ENCODE assay signal across 19 cellular contexts in the genomic region with DNA sequence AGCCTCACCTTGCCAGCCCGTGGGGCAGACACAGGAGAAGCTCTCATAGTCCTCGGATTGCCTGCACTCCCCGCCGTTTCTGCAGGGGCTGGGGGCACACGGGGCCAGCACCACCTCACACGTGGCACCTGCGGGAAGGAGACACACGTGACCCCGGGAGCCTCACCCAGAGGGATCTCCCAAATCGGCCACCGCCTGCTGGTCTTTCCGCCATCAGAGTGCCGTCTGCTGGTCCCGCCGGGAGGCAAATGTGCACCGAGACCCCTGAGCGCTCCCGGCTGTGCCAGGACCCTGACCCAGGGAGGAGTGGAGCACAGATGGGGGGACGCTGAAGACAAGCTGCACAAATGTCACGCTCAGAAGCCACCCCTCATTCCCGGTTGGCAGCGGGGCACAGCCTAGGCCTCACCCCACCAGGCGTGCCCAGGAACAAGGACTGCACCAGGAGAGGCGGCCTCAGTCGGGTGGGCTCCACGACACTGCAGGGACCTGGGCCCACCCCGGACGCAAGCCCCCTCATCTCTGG. TPM values are rescaled to one million over a fixed set of nuclear protein-coding genes. Genes with fewer than 3 reads are reported as not detected.
DNase-seq lines count a peak whose midpoint lies in the region; ATAC-seq and TF ChIP-seq lines count a peak whose summit lies in the region.
"Had no signal": no experiment of that assay in that cellular context is flagged by ENCODE, and none has a peak within 500 bp of the region (broad histone marks: within the 10 kb centered on the region; RNA-seq: fewer than 3 reads in every experiment).

No MANE protein-coding gene starts in this region.

- H3K27ac ChIP-seq in RWPE1 (peak overlapping the region; percentile 40), dorsolateral prefrontal cortex (peak overlapping the region; percentile 61 to 98 (median 92)), mesodermal cell (ENCODE audit: low read depth, low read length, severe bottlenecking) (peak overlapping the region; percentile 85), subcutaneous abdominal adipose tissue (ENCODE audit: low read depth, low read length) (peak overlapping the region; percentile 70)
- H3K27ac ChIP-seq in CD4-positive, alpha-beta T cell (ENCODE audit: low read depth, low read length) = no peak overlapping the region

- H3K9me3 Mint-ChIP-seq in CD4-positive, alpha-beta T cell = no peaks in the 10 kb centered on the region
- H3K9me3 Mint-ChIP-seq: activated CD4-positive, alpha-beta T cell treated with anti-CD3 and anti-CD28 coated beads, Interleukin-2, amount 10 ng/mL, durations not matched to agents 7 days and 5 days; activated T-helper 17 cell treated with anti-CD3 and anti-CD28 coated beads, Interleukin-2, amount 50 U/mL, for 72 hours; nephron; T-helper 1 cell treated with Interleukin-12 subunit alpha and Interleukin-12 subunit beta and Interleukin-4 antibody, amounts not matched to agents 30 μg/mL and 1 μg/mL, for 36 hours had no signal

- H3K4me1 Mint-ChIP-seq in CD4-positive, alpha-beta T cell (ENCODE audit: low read depth) = no peaks in the 10 kb centered on the region
- H3K4me1 Mint-ChIP-seq: activated CD4-positive, alpha-beta T cell treated with anti-CD3 and anti-CD28 coated beads, Interleukin-2, amount 10 ng/mL, durations not matched to agents 7 days and 5 days; activated T-helper 17 cell treated with anti-CD3 and anti-CD28 coated beads, Interleukin-2, amount 50 U/mL, for 72 hours; nephron had no signal

- POLR2A ChIA-PET in RWPE1 (lab: Yijun Ruan, JAX; ENCODE audit: low non-redundant PET) = no interaction called here
- POLR2A ChIA-PET in CD4-positive, alpha-beta T cell (lab: Charles Lee) = no interaction called here

- CTCF ChIA-PET in RWPE1 (lab: Yijun Ruan, JAX) = interaction anchor here (0.7 to 1.3 kb wide), 3 partner anchors 23 to 121 kb away, joined by 3 read pairs; no protein-coding TSS in a partner anchor
- CTCF ChIA-PET in CD4-positive, alpha-beta T cell (lab: Charles Lee) = no interaction called here

- DNase-seq in RWPE1 (ENCODE audit: low spot score) = no peak
- no peak for DNase-seq in dorsolateral prefrontal cortex
- DNase-seq in HUDEP-2 (lab: John Stamatoyannopoulos, UW; ENCODE audit: unreplicated experiment in 76 of 76) = no peak
- DNase-seq in CD4-positive, alpha-beta T cell = no peak
- no peak for DNase-seq in UCSD-AML1 (lab: John Stamatoyannopoulos, UW; ENCODE audit: unreplicated experiment)
- DNase-seq: activated CD4-positive, alpha-beta T cell treated with anti-CD3 and anti-CD28 coated beads, Interleukin-2, amount 10 ng/mL, durations not matched to agents 7 days and 5 days; DMS153; effector memory CD4-positive, alpha-beta T cell; NCI-H1105; NCI-H2107; stimulated activated CD4-positive, alpha-beta T cell treated with anti-CD3 and anti-CD28 coated beads, Interleukin-4, amount 100 ng/mL, for 24 hours had no signal

- TF ChIP-seq CTCF in RWPE1 (conservative IDR thresholded peaks at IDR 0.05; ENCODE audit: low read depth) = no peak
- no peak for TF ChIP-seq CTCF in dorsolateral prefrontal cortex (IDR thresholded peaks at IDR 0.05 in 54 of 56, conservative IDR thresholded peaks at IDR 0.05 in 2 of 56; ENCODE audit: low read depth in 1 of 56, partially characterized antibody in 56 of 56)
- TF ChIP-seq CTCF in CD4-positive, alpha-beta T cell (IDR thresholded peaks at IDR 0.05) = no peak

- no peak overlapping the region for H3K4me3 Mint-ChIP-seq in CD4-positive, alpha-beta T cell
- H3K4me3 Mint-ChIP-seq: activated CD4-positive, alpha-beta T cell treated with anti-CD3 and anti-CD28 coated beads, Interleukin-2, amount 10 ng/mL, durations not matched to agents 7 days and 5 days; activated naive CD8-positive, alpha-beta T cell; activated T-helper 17 cell treated with anti-CD3 and anti-CD28 coated beads, Interleukin-2, amount 50 U/mL, for 72 hours; nephron; T-helper 1 cell treated with Interleukin-12 subunit alpha and Interleukin-12 subunit beta and Interleukin-4 antibody, amounts not matched to agents 30 μg/mL and 1 μg/mL, for 36 hours had no signal

- peaks cover 27% of the 10 kb centered on the region for H3K36me3 Mint-ChIP-seq in CD4-positive, alpha-beta T cell (ENCODE audit: low read depth)
- H3K36me3 Mint-ChIP-seq: activated naive CD8-positive, alpha-beta T cell had no signal

- no peaks in the 10 kb centered on the region for H3K27me3 ChIP-seq in dorsolateral prefrontal cortex
- H3K27me3 ChIP-seq in subcutaneous abdominal adipose tissue (ENCODE audit: control insufficient read depth in 5 of 5, insufficient read depth in 4 of 5, low read length in 5 of 5) = no peaks in the 10 kb centered on the region
- no peaks in the 10 kb centered on the region for H3K27me3 ChIP-seq in CD4-positive, alpha-beta T cell (ENCODE audit: control insufficient read depth, insufficient read depth, low read length)

- peaks cover 3% of the 10 kb centered on the region for H3K4me1 ChIP-seq in mesodermal cell (ENCODE audit: control insufficient read depth, insufficient read depth, low read length, poor library complexity, severe bottlenecking)
- H3K4me1 ChIP-seq in subcutaneous abdominal adipose tissue (ENCODE audit: control insufficient read depth in 5 of 5, insufficient read depth in 5 of 5, low read length in 5 of 5) = peaks cover 0 to 52% (median 27%) of the 10 kb centered on the region in 5 donors

- no peak overlapping the region for H3K9ac ChIP-seq in subcutaneous abdominal adipose tissue (ENCODE audit: low read length in 5 of 5)

- H3K4me3 ChIP-seq in dorsolateral prefrontal cortex (peak overlapping the region in 4 of 59 donors; percentile 15 to 33 (median 22)), mesodermal cell (ENCODE audit: extremely low read depth, insufficient read depth, low read length, poor library complexity, severe bottlenecking) (no peak overlapping the region), subcutaneous abdominal adipose tissue (ENCODE audit: low read depth in 1 of 5, low read length in 5 of 5) (peak overlapping the region in 1 of 5 donors; percentile 13)

- no peak overlapping the region for H3K27ac Mint-ChIP-seq in CD4-positive, alpha-beta T cell
- H3K27ac Mint-ChIP-seq: activated CD4-positive, alpha-beta T cell treated with anti-CD3 and anti-CD28 coated beads, Interleukin-2, amount 10 ng/mL, durations not matched to agents 7 days and 5 days; activated naive CD8-positive, alpha-beta T cell; activated T-helper 17 cell treated with anti-CD3 and anti-CD28 coated beads, Interleukin-2, amount 50 U/mL, for 72 hours; nephron; T-helper 1 cell treated with Interleukin-12 subunit alpha and Interleukin-12 subunit beta and Interleukin-4 antibody, amounts not matched to agents 30 μg/mL and 1 μg/mL, for 36 hours had no signal

- WGBS in mesodermal cell (ENCODE audit: insufficient coverage in 2 of 2), 2 experiments = 95 to 97% methylated on average over 28 of the region's 28 CpGs

- H3K36me3 ChIP-seq in mesodermal cell (ENCODE audit: control insufficient read depth, insufficient read depth, low read length) (peaks cover 96% of the 10 kb centered on the region), subcutaneous abdominal adipose tissue (ENCODE audit: control insufficient read depth in 5 of 5, insufficient read depth in 5 of 5, low read length in 5 of 5) (peaks cover 0 to 98% (median 93%) of the 10 kb centered on the region in 5 donors)

- ATAC-seq in CD4-positive, alpha-beta T cell (ENCODE audit: poor library complexity) = no peak
- ATAC-seq in GM19023 (IDR thresholded peaks at IDR 0.05; ENCODE audit: unreplicated experiment) = no peak
- ATAC-seq: activated T-helper 17 cell treated with anti-CD3 and anti-CD28 coated beads, Interleukin-2, amount 50 U/mL, for 72 hours; Panc1 had no signal

- intact Hi-C loops in dorsolateral prefrontal cortex (cut with DNase I) = loop anchor here in 1 of 2 donors (5.0 kb wide), 1 partner anchor 36 kb away; a partner anchor contains a TSS
- intact Hi-C loops in CD4-positive, alpha-beta T cell (cut with DNase I, micrococcal nuclease) = no loop called here

- H3K27me3 Mint-ChIP-seq in CD4-positive, alpha-beta T cell = no peaks in the 10 kb centered on the region
- H3K27me3 Mint-ChIP-seq: activated CD4-positive, alpha-beta T cell treated with anti-CD3 and anti-CD28 coated beads, Interleukin-2, amount 10 ng/mL, durations not matched to agents 7 days and 5 days; activated naive CD8-positive, alpha-beta T cell; activated T-helper 17 cell treated with anti-CD3 and anti-CD28 coated beads, Interleukin-2, amount 50 U/mL, for 72 hours had no signal

- H3K9me3 ChIP-seq in mesodermal cell (ENCODE audit: control insufficient read depth, low read length) (no peaks in the 10 kb centered on the region), subcutaneous abdominal adipose tissue (ENCODE audit: control insufficient read depth in 5 of 5, low read length in 5 of 5) (no peaks in the 10 kb centered on the region)
- H3K9me3 ChIP-seq in CD4-positive, alpha-beta T cell (ENCODE audit: control insufficient read depth, low read length) = no peaks in the 10 kb centered on the region

RNA-seq across cellular contexts. Expression of a gene that starts 28.4 kb away (rescaled TPM):
- 10 to 100 TPM; 52.6 to 89.0 (median 68.2) TPM for total RNA-seq in dorsolateral prefrontal cortex
- 55.1 TPM for polyA plus RNA-seq in mesodermal cell (2013, experiment 1 of 2)
- polyA plus RNA-seq in mesodermal cell (2013, experiment 2 of 2) = 44.5 TPM
- total RNA-seq in CD4-positive, alpha-beta T cell = 10 to 100 TPM; 73.0 to 75.0 TPM

RNA-seq across cellular contexts. Expression of a gene that starts 34.6 kb away (rescaled TPM):
- total RNA-seq in dorsolateral prefrontal cortex = 10 to 100 TPM; 24.0 to 92.1 (median 38.8) TPM
- 65.5 TPM for polyA plus RNA-seq in mesodermal cell (2013, experiment 1 of 2)
- polyA plus RNA-seq in mesodermal cell (2013, experiment 2 of 2) = 44.0 TPM
- 10 to 100 TPM; 30.8 to 34.2 TPM for total RNA-seq in CD4-positive, alpha-beta T cell
